Comparison of ENCODE assay signal across 9 cellular contexts in genomic region chr17:82242977-82243647, GRCh38. TPM values are rescaled to one million over a fixed set of nuclear protein-coding genes. Genes with fewer than 3 reads are reported as not detected.
DNase-seq lines count a peak whose midpoint lies in the region; ATAC-seq and TF ChIP-seq lines count a peak whose summit lies in the region.
"Had no signal": no experiment of that assay in that cellular context is flagged by ENCODE, and none has a peak within 500 bp of the region (broad histone marks: within the 10 kb centered on the region; RNA-seq: fewer than 3 reads in every experiment).

No MANE protein-coding gene starts in this region.

- H3K27me3 ChIP-seq in Peyer's patch (no peaks in the 10 kb centered on the region), neutrophil (no peaks in the 10 kb centered on the region)

- H3K9me3 ChIP-seq in Peyer's patch (no peaks in the 10 kb centered on the region), neutrophil (no peaks in the 10 kb centered on the region)

- TF ChIP-seq CTCF in Peyer's patch (IDR thresholded peaks at IDR 0.05) (no peak), neutrophil (IDR thresholded peaks at IDR 0.05) (no peak)

- DNase-seq in Ammon's horn (ENCODE audit: low spot score) (peak; percentile 89), Peyer's patch (no peak), erythroblast (lab: John Stamatoyannopoulos, UW) (no peak), NCI-H82 treated with DMSO at 0.1 percent for 48 hours (lab: John Stamatoyannopoulos, UW; ENCODE audit: unreplicated experiment) (no peak)
- DNase-seq in activated CD8-positive, alpha-beta memory T cell treated with anti-CD3 and anti-CD28 coated beads, Interleukin-2, amount 50 U/mL, for 4 hours: no peak
- DNase-seq: NCI-H82 had no signal

- H3K27ac ChIP-seq in Peyer's patch (peak overlapping the region in 3 of 4 donors; percentile 61 to 79 (median 74)), neutrophil (peak overlapping the region; percentile 82)

- TF ChIP-seq POLR2A in Peyer's patch (IDR thresholded peaks at IDR 0.05) (no peak), erythroblast (IDR thresholded peaks at IDR 0.05; ENCODE audit: low read length) (peak; percentile 6)

- H3K4me3 ChIP-seq in Peyer's patch: no peak overlapping the region
- H3K4me3 ChIP-seq in neutrophil (ENCODE audit: low read depth in 1 of 2, low read length in 1 of 2): no peak overlapping the region

- ATAC-seq in HG02981 (IDR thresholded peaks at IDR 0.05; ENCODE audit: unreplicated experiment): no peak
- no peak for ATAC-seq in HG03139 (IDR thresholded peaks at IDR 0.05; ENCODE audit: unreplicated experiment)

- peaks cover 0 to 70% (median 0%) of the 10 kb centered on the region in 3 donors for H3K36me3 ChIP-seq in Peyer's patch
- peaks cover 100% of the 10 kb centered on the region for H3K36me3 ChIP-seq in neutrophil

- peaks cover 3 to 92% (median 27%) of the 10 kb centered on the region in 4 donors for H3K4me1 ChIP-seq in Peyer's patch
- peaks cover 54 to 65% of the 10 kb centered on the region in 2 experiments for H3K4me1 ChIP-seq in neutrophil (ENCODE audit: control insufficient read depth in 1 of 2, insufficient read depth in 1 of 2, low read depth in 1 of 2, low read length in 1 of 2)

RNA-seq across cellular contexts. Expression of gene SLC16A3, which starts 14.3 kb away (rescaled TPM):
- total RNA-seq in Peyer's patch: 10 to 100 TPM; 18.9 to 55.0 (median 35.3) TPM

RNA-seq across cellular contexts. Expression of gene CSNK1D, which starts 30.4 kb away (rescaled TPM):
- 100 to 1,000 TPM; 148 to 232 (median 215) TPM for total RNA-seq in Peyer's patch

RNA-seq across cellular contexts. Expression of gene CCDC57, which starts 30.5 kb away (rescaled TPM):
- 100 to 1,000 TPM in 2 of 4 donors, 10 to 100 TPM in 2; 28.2 to 144 (median 79.8) TPM for total RNA-seq in Peyer's patch
